ENCODE assay signal across 14 cellular contexts in genomic region chr16:87323727-87324410, GRCh38. TPM values are rescaled to one million over a fixed set of nuclear protein-coding genes. Genes with fewer than 3 reads are reported as not detected.
A peak's percentile ranks its signal among the peaks of the same experiment; 100 is the strongest.
DNase-seq lines count a peak whose midpoint lies in the region; ATAC-seq, FAIRE-seq and TF ChIP-seq lines count a peak whose summit lies in the region.
"Had no signal": no experiment of that assay in that cellular context is flagged by ENCODE, and none has a peak within 500 bp of the region (broad histone marks: within the 10 kb centered on the region; RNA-seq: fewer than 3 reads in every experiment).

No MANE protein-coding gene starts in this region.

- peaks cover 58% of the 10 kb centered on the region for H3K36me3 Mint-ChIP-seq in Caco-2 (ENCODE audit: insufficient read depth, unreplicated experiment)

- H3K4me3 Mint-ChIP-seq in Caco-2 (ENCODE audit: unreplicated experiment) = no peak overlapping the region
- H3K4me3 Mint-ChIP-seq: CD14-positive monocyte, GM23338 had no signal

- no peak overlapping the region for H3K4me3 ChIP-seq in BLaER1 treated with 17β-estradiol and CSF1 and Interleukin-3, amounts not matched to agents 10 nM and 100 nM
- H3K4me3 ChIP-seq in osteoblast (ENCODE audit: insufficient read depth, low read length) (no peak overlapping the region), Caco-2 (ENCODE audit: low read depth, low read length) (no peak overlapping the region)
- H3K4me3 ChIP-seq: GM23338, SK-N-MC had no signal

- H3K9ac ChIP-seq in BLaER1 treated with 17β-estradiol and CSF1 and Interleukin-3, amounts not matched to agents 10 nM and 100 nM = peak overlapping the region in 6 of 11 experiments; percentile 3 to 67 (median 39); a peak in 4 of 22 replicates

- peaks cover 2% of the 10 kb centered on the region for H3K79me2 ChIP-seq in osteoblast (ENCODE audit: insufficient read depth, low read length)

- ATAC-seq in GM18858 (IDR thresholded peaks at IDR 0.05; ENCODE audit: unreplicated experiment) = no peak

- POLR2A ChIA-PET in Caco-2 (lab: Charles Lee) = no interaction called here

- intact Hi-C loops in Caco-2 (cut with micrococcal nuclease; ENCODE audit: unreplicated experiment) = no loop called here

- FAIRE-seq in urothelium cell line (lab: Jason Lieb, UNC) = no peak
- FAIRE-seq: A204.1 had no signal

- CTCF ChIA-PET in Caco-2 (lab: Charles Lee) = interaction anchor here (1.0 kb wide), 1 partner anchor 60 kb away, joined by 3 read pairs; the partner anchor contains the start of gene FBXO31

- no peaks in the 10 kb centered on the region for H3K27me3 ChIP-seq in BLaER1 treated with 17β-estradiol and CSF1 and Interleukin-3, amounts not matched to agents 10 nM and 100 nM
- H3K27me3 ChIP-seq in osteoblast (ENCODE audit: insufficient read depth, low read length) = no peaks in the 10 kb centered on the region
- H3K27me3 ChIP-seq in Caco-2 (replicated peaks; ENCODE audit: control insufficient read depth, insufficient read depth, low read length) = no peaks in the 10 kb centered on the region

- no peaks in the 10 kb centered on the region for H3K4me1 Mint-ChIP-seq in Caco-2 (ENCODE audit: low read depth, unreplicated experiment)
- H3K4me1 Mint-ChIP-seq: CD14-positive monocyte had no signal

- H3K27ac Mint-ChIP-seq in Caco-2 (ENCODE audit: unreplicated experiment) = no peak overlapping the region

- H3K27me3 Mint-ChIP-seq in Caco-2 (ENCODE audit: insufficient read depth, unreplicated experiment) = no peaks in the 10 kb centered on the region

- TF ChIP-seq CTCF in osteoblast (IDR thresholded peaks at IDR 0.05; ENCODE audit: extremely low read depth, low read depth, low read length) (no peak), Caco-2 (IDR thresholded peaks at IDR 0.05; ENCODE audit: insufficient read depth in 1 of 2, low read depth in 1 of 2, low read length in 1 of 2, severe bottlenecking in 1 of 2, unreplicated experiment in 1 of 2) (no peak)

- no TSS peak for BruUV-seq in Caco-2 (replicated peaks; lab: Mats Ljungman, UMichigan)

- no peaks in the 10 kb centered on the region for H3K9me3 Mint-ChIP-seq in Caco-2 (ENCODE audit: unreplicated experiment)
- H3K9me3 Mint-ChIP-seq: CD14-positive monocyte, GM23338 had no signal

- peaks cover 3 to 59% (median 38%) of the 10 kb centered on the region in 11 experiments; a peak in 19 of 22 replicates for H3K36me3 ChIP-seq in BLaER1 treated with 17β-estradiol and CSF1 and Interleukin-3, amounts not matched to agents 10 nM and 100 nM
- H3K36me3 ChIP-seq in osteoblast (ENCODE audit: insufficient read depth, low read length) (peaks cover 4% of the 10 kb centered on the region), Caco-2 (ENCODE audit: control insufficient read depth, insufficient read depth, low read length) (peaks cover 3% of the 10 kb centered on the region)

- no peak overlapping the region for H2AFZ ChIP-seq in osteoblast (ENCODE audit: low read length)
- H2AFZ ChIP-seq: GM23338 had no signal

- DNase-seq in NCI-H524 (lab: John Stamatoyannopoulos, UW) (peak; percentile 72 to 88), cerebellum (ENCODE audit: low spot score) (peak; percentile 7), osteoblast (ENCODE audit: insufficient read length, low spot score, missing footprints) (peak; percentile 55), Caco-2 (no peak), urothelium cell line (ENCODE audit: low spot score) (no peak)
- DNase-seq: KG1, NCI-H2029, NCI-H510A had no signal

- H4K20me1 ChIP-seq in BLaER1 treated with 17β-estradiol and CSF1 and Interleukin-3, amounts not matched to agents 10 nM and 100 nM = peaks cover 15 to 84% (median 60%) of the 10 kb centered on the region in 11 experiments; a peak in 21 of 22 replicates
- H4K20me1 ChIP-seq in osteoblast (ENCODE audit: insufficient read depth, low read length) = peaks cover 23% of the 10 kb centered on the region

- peaks cover 15 to 27% (median 24%) of the 10 kb centered on the region in 10 experiments for H3K4me1 ChIP-seq in BLaER1 treated with 17β-estradiol and CSF1 and Interleukin-3, amounts not matched to agents 10 nM and 100 nM
- H3K4me1 ChIP-seq in osteoblast (ENCODE audit: insufficient read depth, low read length) (no peaks in the 10 kb centered on the region), Caco-2 (no peaks in the 10 kb centered on the region; the same call in 1 of the 2 replicates)

- H3K9me3 ChIP-seq in BLaER1 treated with 17β-estradiol and CSF1 and Interleukin-3, amounts not matched to agents 10 nM and 100 nM (replicated peaks in 1 of 11) = no peaks in the 10 kb centered on the region
- H3K9me3 ChIP-seq in osteoblast (ENCODE audit: low read depth, low read length) (no peaks in the 10 kb centered on the region), Caco-2 (no peaks in the 10 kb centered on the region)

- peak overlapping the region in 2 of 11 experiments; percentile 3 to 62; a peak in 2 of 22 replicates for H3K27ac ChIP-seq in BLaER1 treated with 17β-estradiol and CSF1 and Interleukin-3, amounts not matched to agents 10 nM and 100 nM
- H3K27ac ChIP-seq in osteoblast (ENCODE audit: low read depth, low read length) = no peak overlapping the region
- H3K27ac ChIP-seq: SK-N-MC had no signal

- H3K4me2 ChIP-seq in BLaER1 treated with 17β-estradiol and CSF1 and Interleukin-3, amounts not matched to agents 10 nM and 100 nM = peak overlapping the region in 3 of 11 experiments; percentile 74 to 85 (median 82); a peak in 7 of 22 replicates
- H3K4me2 ChIP-seq in osteoblast (ENCODE audit: insufficient read depth, low read length) = no peak overlapping the region
- H3K4me2 ChIP-seq: GM23338 had no signal

RNA-seq across cellular contexts. Expression of gene C16orf95, which starts 6.7 kb away (rescaled TPM):
- total RNA-seq in cerebellum (4.4 TPM), osteoblast (4.0 and 4.4 TPM in 2 replicates), Caco-2 (2022) (4.4 and 6.9 TPM in 2 replicates)

RNA-seq across cellular contexts. Expression of gene FBXO31, which starts 59.7 kb away (rescaled TPM):
- 28.9 TPM for total RNA-seq in cerebellum
- 31.2 and 33.3 TPM in 2 replicates for total RNA-seq in osteoblast
- 50.9 and 55.6 TPM in 2 replicates for total RNA-seq in Caco-2 (2022)

Comparison
In these comparisons a context has a peak if more than half of its experiments do, and no peak if none do; other contexts are left out.
1. DNase-seq: peak in NCI-H524 (2 of 2), cerebellum (single experiment) and osteoblast (single experiment); none in Caco-2 (0 of 2) and urothelium cell line (single experiment).